8 cellular contexts compared by ENCODE assay signal in genomic region chr10:74825371-74826141, GRCh38. TPM values are rescaled to one million over a fixed set of nuclear protein-coding genes. Genes with fewer than 3 reads are reported as not detected.
DNase-seq lines count a peak whose midpoint lies in the region; ATAC-seq and TF ChIP-seq lines count a peak whose summit lies in the region.

No MANE protein-coding gene starts in this region.

- H3K27me3 Mint-ChIP-seq in T-helper 2 cell treated with Interferon-gamma antibody and Interleukin-4, amounts not matched to agents 5 μg/mL and 100 μg/mL, for 36 hours (ENCODE audit: low read depth), result no peaks in the 10 kb centered on the region
- no peaks in the 10 kb centered on the region for H3K27me3 Mint-ChIP-seq in central memory CD8-positive, alpha-beta T cell

- no peaks in the 10 kb centered on the region for H3K9me3 ChIP-seq in left lung

- TF ChIP-seq CTCF in left lung (IDR thresholded peaks at IDR 0.05), result no peak

- peaks cover 9 to 47% of the 10 kb centered on the region in 2 donors for H3K4me1 ChIP-seq in left lung

- intact Hi-C loops in left lung (cut with DNase I), result no loop called here

- H3K27ac ChIP-seq in left lung, result peak overlapping the region; percentile 77 to 99

- no peaks in the 10 kb centered on the region for H3K36me3 ChIP-seq in left lung

- ATAC-seq in HG03432 (IDR thresholded peaks at IDR 0.05; ENCODE audit: unreplicated experiment), result peak; percentile 1
- ATAC-seq in central memory CD8-positive, alpha-beta T cell (replicated peaks; ENCODE audit: extremely low read depth, poor library complexity, severe bottlenecking), result no peak
- peak; percentile 35 for ATAC-seq in left lung
- no peak for ATAC-seq in GM19351 (IDR thresholded peaks at IDR 0.05; ENCODE audit: unreplicated experiment)

- H3K27ac Mint-ChIP-seq in T-helper 2 cell treated with Interferon-gamma antibody and Interleukin-4, amounts not matched to agents 5 μg/mL and 100 μg/mL, for 36 hours, result peak overlapping the region; percentile 98
- H3K27ac Mint-ChIP-seq in central memory CD8-positive, alpha-beta T cell (ENCODE audit: low read depth), result peak overlapping the region; percentile 93

- DNase-seq in NCI-H82 (lab: John Stamatoyannopoulos, UW) (peak; percentile 69), NCI-H82 treated with DMSO at 0.1 percent for 48 hours (lab: John Stamatoyannopoulos, UW; ENCODE audit: unreplicated experiment) (no peak), left lung (peak in 1 of 2 donors; percentile 90)
- DNase-seq in T-helper 2 cell treated with Interferon-gamma antibody and Interleukin-4, amounts not matched to agents 5 μg/mL and 100 μg/mL, for 36 hours (ENCODE audit: low spot score), result peak; percentile 52
- DNase-seq in central memory CD8-positive, alpha-beta T cell (ENCODE audit: low spot score in 2 of 2), result peak; percentile 43 to 45
- DNase-seq in stimulated activated CD4-positive, alpha-beta T cell treated with anti-CD3 and anti-CD28 coated beads, TNF-alpha, amount 100 ng/mL, for 1 hour (ENCODE audit: low read depth in 3 of 3, low spot score in 1 of 3), result peak in 2 of 3 donors; percentile 12 to 24

- peaks cover 8% of the 10 kb centered on the region for H3K36me3 Mint-ChIP-seq in T-helper 2 cell treated with Interferon-gamma antibody and Interleukin-4, amounts not matched to agents 5 μg/mL and 100 μg/mL, for 36 hours (ENCODE audit: low read depth)
- peaks cover 17% of the 10 kb centered on the region for H3K36me3 Mint-ChIP-seq in central memory CD8-positive, alpha-beta T cell (ENCODE audit: insufficient read depth)

- peaks cover 55% of the 10 kb centered on the region for H3K4me1 Mint-ChIP-seq in T-helper 2 cell treated with Interferon-gamma antibody and Interleukin-4, amounts not matched to agents 5 μg/mL and 100 μg/mL, for 36 hours (ENCODE audit: low read depth)
- peaks cover 48% of the 10 kb centered on the region for H3K4me1 Mint-ChIP-seq in central memory CD8-positive, alpha-beta T cell

- no peaks in the 10 kb centered on the region for H3K9me3 Mint-ChIP-seq in T-helper 2 cell treated with Interferon-gamma antibody and Interleukin-4, amounts not matched to agents 5 μg/mL and 100 μg/mL, for 36 hours
- no peaks in the 10 kb centered on the region for H3K9me3 Mint-ChIP-seq in central memory CD8-positive, alpha-beta T cell

- H3K4me3 Mint-ChIP-seq in T-helper 2 cell treated with Interferon-gamma antibody and Interleukin-4, amounts not matched to agents 5 μg/mL and 100 μg/mL, for 36 hours, result peak overlapping the region; percentile 92
- peak overlapping the region; percentile 87 for H3K4me3 Mint-ChIP-seq in central memory CD8-positive, alpha-beta T cell

- H3K4me3 ChIP-seq in left lung, result peak overlapping the region; percentile 81 to 89

- no peaks in the 10 kb centered on the region for H3K27me3 ChIP-seq in left lung

RNA-seq across cellular contexts. Expression of gene KAT6B, which starts 0.8 kb away (rescaled TPM):
- 10 to 100 TPM; 27.6 to 29.8 TPM for total RNA-seq in left lung

Comparison
In these comparisons a context has a peak if more than half of its experiments do, and no peak if none do; other contexts are left out.
1. ATAC-seq: peak in HG03432 (single experiment) and left lung (single experiment); none in central memory CD8-positive, alpha-beta T cell (single experiment) and GM19351 (single experiment).